Comparison of ENCODE assay signal across 8 cellular contexts in genomic region chr21:35840197-35840799, GRCh38.
DNase-seq lines count a peak whose midpoint lies in the region; ATAC-seq and TF ChIP-seq lines count a peak whose summit lies in the region.

No MANE protein-coding gene starts in this region.

- no peak overlapping the region for H3K27ac ChIP-seq in left lung

- TF ChIP-seq CTCF in left lung (IDR thresholded peaks at IDR 0.05) = peak; percentile 73 to 87

- intact Hi-C loops in left lung (cut with DNase I) = no loop called here

- peak; percentile 2 to 16 for DNase-seq in activated CD8-positive, alpha-beta memory T cell treated with anti-CD3 and anti-CD28 coated beads for 1 hour (ENCODE audit: extremely low read depth in 1 of 2, low read depth in 1 of 2)
- no peak for DNase-seq in activated CD8-positive, alpha-beta memory T cell treated with anti-CD3 and anti-CD28 coated beads, Interleukin-2, amount 50 U/mL, for 48 hours
- DNase-seq in NCI-H1417 treated with DMSO at 0.1 percent for 48 hours (lab: John Stamatoyannopoulos, UW) (peak; percentile 33), T follicular helper cell (ENCODE audit: low read depth) (peak; percentile 42), left lung (peak in 1 of 2 donors; percentile 49)
- peak; percentile 44 for DNase-seq in central memory CD4-positive, alpha-beta T cell
- DNase-seq in stimulated activated CD8-positive, alpha-beta memory T cell treated with anti-CD3 and anti-CD28 coated beads, Interleukin-2, amount 100 ng/mL, for 48 hours (ENCODE audit: low read depth in 2 of 2) = peak; percentile 4 to 5

- no peaks in the 10 kb centered on the region for H3K27me3 ChIP-seq in left lung

- no peaks in the 10 kb centered on the region for H3K4me1 ChIP-seq in left lung

- no peaks in the 10 kb centered on the region for H3K36me3 ChIP-seq in left lung

- no peaks in the 10 kb centered on the region for H3K9me3 ChIP-seq in left lung

- H3K4me3 ChIP-seq in left lung = no peak overlapping the region

- peak; percentile 91 for ATAC-seq in left lung
- no peak for ATAC-seq in GM21390 (IDR thresholded peaks at IDR 0.05; ENCODE audit: unreplicated experiment)
